14 cellular contexts compared by ENCODE assay signal in the genomic region with DNA sequence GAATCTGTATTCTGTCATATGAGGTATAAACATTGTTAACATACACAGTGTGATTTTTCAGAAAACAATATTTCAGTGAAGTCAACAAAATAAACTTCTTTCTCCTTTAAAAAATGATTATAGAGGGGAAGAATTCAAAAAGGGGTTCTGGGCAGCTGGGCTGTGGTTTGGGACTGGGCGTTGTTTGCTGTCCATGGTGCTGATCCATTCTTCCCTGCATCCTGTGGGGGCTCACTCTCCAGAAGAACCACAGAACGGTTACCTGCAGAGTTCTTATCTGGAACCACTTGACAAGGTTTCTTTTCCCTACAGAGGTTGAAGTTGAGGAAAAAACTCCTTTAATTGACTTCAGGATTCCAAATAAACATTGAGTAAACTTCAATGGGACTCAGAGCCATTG.
DNase-seq lines count a peak whose midpoint lies in the region; ATAC-seq and TF ChIP-seq lines count a peak whose summit lies in the region.
"Had no signal": no experiment of that assay in that cellular context is flagged by ENCODE, and none has a peak within 500 bp of the region (broad histone marks: within the 10 kb centered on the region; RNA-seq: fewer than 3 reads in every experiment).

No MANE protein-coding gene starts in this region.

- no peak overlapping the region for H3K4me2 ChIP-seq in osteoblast (ENCODE audit: insufficient read depth, low read length)
- H3K4me2 ChIP-seq: BLaER1 had no signal

- H3K27me3 ChIP-seq in H7 (ENCODE audit: control insufficient read depth, insufficient read depth, low read length): no peaks in the 10 kb centered on the region
- no peaks in the 10 kb centered on the region for H3K27me3 ChIP-seq in osteoblast (ENCODE audit: insufficient read depth, low read length)
- H3K27me3 ChIP-seq: BLaER1 had no signal

- H3K4me3 ChIP-seq in H7 (ENCODE audit: insufficient read depth, low read depth, low read length) (no peak overlapping the region), astrocyte of the cerebellum (ENCODE audit: low read depth, low read length) (no peak overlapping the region), osteoblast (ENCODE audit: insufficient read depth, low read length) (no peak overlapping the region)
- H3K4me3 ChIP-seq: BLaER1 had no signal

- H4K20me1 ChIP-seq in osteoblast (ENCODE audit: insufficient read depth, low read length): no peaks in the 10 kb centered on the region
- H4K20me1 ChIP-seq: BLaER1 had no signal

- in situ Hi-C loops in astrocyte of the cerebellum (cut with HindIII; ENCODE audit: low sequenced_read_pairs): no loop called here

- H3K9me3 ChIP-seq in osteoblast (ENCODE audit: low read depth, low read length): no peaks in the 10 kb centered on the region
- H3K9me3 ChIP-seq: BLaER1 had no signal

- no peaks in the 10 kb centered on the region for H3K79me2 ChIP-seq in osteoblast (ENCODE audit: insufficient read depth, low read length)

- TF ChIP-seq CTCF in astrocyte of the cerebellum (IDR thresholded peaks at IDR 0.05; ENCODE audit: low read depth, low read length, missing control alignments) (no peak), osteoblast (IDR thresholded peaks at IDR 0.05; ENCODE audit: extremely low read depth, low read depth, low read length) (no peak)

- H3K27ac ChIP-seq in osteoblast (ENCODE audit: low read depth, low read length): no peak overlapping the region
- H3K27ac ChIP-seq: BLaER1 had no signal

- H2AFZ ChIP-seq in osteoblast (ENCODE audit: low read length): no peak overlapping the region

- H3K4me1 ChIP-seq in osteoblast (ENCODE audit: insufficient read depth, low read length): no peaks in the 10 kb centered on the region
- H3K4me1 ChIP-seq: BLaER1 had no signal

- H3K36me3 ChIP-seq in H7 (replicated peaks; ENCODE audit: control insufficient read depth, insufficient read depth, low read length) (no peaks in the 10 kb centered on the region), osteoblast (ENCODE audit: insufficient read depth, low read length) (no peaks in the 10 kb centered on the region)
- H3K36me3 ChIP-seq: BLaER1 had no signal

- ATAC-seq in GM19328 (IDR thresholded peaks at IDR 0.05; ENCODE audit: unreplicated experiment): no peak
- ATAC-seq: stimulated activated naive CD8-positive, alpha-beta T cell treated with anti-CD3 and anti-CD28 coated beads, Interleukin-15, amount 100 ng/mL, for 72 hours had no signal

- DNase-seq in H7 (peak; percentile 35), MV-4-11 (lab: John Stamatoyannopoulos, UW) (peak; percentile 10), astrocyte of the cerebellum (ENCODE audit: low read depth) (peak; percentile 8), mucosa of gallbladder (ENCODE audit: low spot score) (peak; percentile 14), D341Med (ENCODE audit: low spot score) (no peak), amygdala (lab: John Stamatoyannopoulos, UW) (no peak), osteoblast (ENCODE audit: insufficient read length, low spot score, missing footprints) (no peak)
- DNase-seq: activated naive CD4-positive, alpha-beta T cell treated with anti-CD3 and anti-CD28 coated beads for 36 hours; naive B cell; NCI-H69; SIG-M5; stimulated activated naive CD8-positive, alpha-beta T cell treated with anti-CD3 and anti-CD28 coated beads, Interleukin-15, amount 100 ng/mL, for 72 hours had no signal

Comparison
In these comparisons a context has a peak if more than half of its experiments do, and no peak if none do; other contexts are left out.
1. DNase-seq: peak in H7 (single experiment), MV-4-11 (single experiment), astrocyte of the cerebellum (single experiment) and mucosa of gallbladder (single experiment); none in D341Med (single experiment), amygdala (0 of 56) and osteoblast (single experiment).